26 cellular contexts compared by ENCODE assay signal in the genomic region with DNA sequence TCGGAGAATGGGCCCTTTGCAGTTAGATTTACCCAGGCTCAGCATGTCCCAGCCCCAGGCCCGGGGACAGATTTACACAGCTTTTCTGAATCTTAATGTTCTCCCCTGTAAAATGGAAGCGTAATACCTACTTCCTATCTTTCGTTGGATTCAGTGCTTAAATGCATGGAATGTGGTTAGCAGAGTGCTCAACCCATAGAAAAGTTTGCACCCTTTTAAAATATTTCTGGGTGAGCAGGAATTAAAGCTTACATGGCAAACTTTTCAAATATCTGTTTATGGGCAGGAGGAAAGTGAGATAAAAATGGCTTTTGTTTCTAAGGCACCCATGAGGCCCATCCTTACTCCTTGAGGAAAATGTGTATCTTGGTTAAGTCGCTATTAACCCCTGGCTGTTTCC.
"Had no signal": no experiment of that assay in that cellular context is flagged by ENCODE, and none has a peak within 500 bp of the region (broad histone marks: within the 10 kb centered on the region; RNA-seq: fewer than 3 reads in every experiment).

No MANE protein-coding gene starts in this region.

- H3K27me3 ChIP-seq: testis, thyroid gland, tibial nerve, transverse colon, upper lobe of left lung, upper lobe of right lung, uterus, vagina had no signal

- ATAC-seq: stimulated activated effector memory CD8-positive, alpha-beta T cell treated with anti-CD3 and anti-CD28 coated beads, Interleukin-12 subunit alpha, Interleukin-12 subunit beta, amount 100 ng/mL, for 72 hours; stimulated activated memory B cell treated with anti-CD40 and anti-IgM and Interleukin-4, amounts not matched to agents 10 μg/mL and 1 μg/mL and 100 μg/mL, for 72 hours; stimulated activated naive B cell treated with anti-CD40 and anti-IgM and Interleukin-4, amounts not matched to agents 10 μg/mL and 1 μg/mL and 100 μg/mL, for 72 hours; stimulated activated naive CD8-positive, alpha-beta T cell treated with anti-CD3 and anti-CD28 coated beads, Interleukin-15, amount 100 ng/mL, for 72 hours; stimulated activated naive CD8-positive, alpha-beta T cell treated with anti-CD3 and anti-CD28 coated beads, Interleukin-15, Interleukin-2, amounts not matched to agents 100 U/mL and 50 U/mL, for 24 hours; upper lobe of right lung had no signal

- DNase-seq: stimulated activated CD4-positive, alpha-beta T cell treated with anti-CD3 and anti-CD28 coated beads, Interleukin-2, amount 100 ng/mL, for 48 hours; stimulated activated CD4-positive, alpha-beta T cell treated with anti-CD3 and anti-CD28 coated beads, Interleukin-4, amount 100 ng/mL, for 1 hour; stimulated activated CD4-positive, alpha-beta T cell treated with anti-CD3 and anti-CD28 coated beads, Interleukin-4, amount 100 ng/mL, for 24 hours; stimulated activated CD4-positive, alpha-beta T cell treated with anti-CD3 and anti-CD28 coated beads, Interleukin-4, amount 100 ng/mL, for 4 hours; stimulated activated CD8-positive, alpha-beta memory T cell treated with anti-CD3 and anti-CD28 coated beads, Interleukin-4, amount 100 ng/mL, for 48 hours; stimulated activated naive B cell treated with anti-CD40 and anti-IgM and Interleukin-4, amounts not matched to agents 10 μg/mL and 1 μg/mL and 100 μg/mL, for 72 hours; stimulated activated naive CD4-positive, alpha-beta T cell; stimulated activated naive CD4-positive, alpha-beta T cell treated with Interleukin-2 at 50 U/mL for 16 hours; stimulated activated naive CD8-positive, alpha-beta T cell treated with anti-CD3 and anti-CD28 coated beads, Interleukin-15, amount 100 ng/mL, for 72 hours; stimulated activated naive CD8-positive, alpha-beta T cell treated with anti-CD3 and anti-CD28 coated beads, Interleukin-15, Interleukin-2, amounts not matched to agents 100 U/mL and 50 U/mL, for 24 hours; stomach; substantia nigra; testis; thyroid gland; tibial artery; transverse colon; trophoblast cell; upper lobe of right lung; uterus had no signal

- H3K9me3 ChIP-seq: stomach, suprapubic skin, testis, thoracic aorta, thyroid gland, tibial artery, tibial nerve, transverse colon, upper lobe of left lung, upper lobe of right lung, uterus, vagina had no signal

- H3K27ac ChIP-seq: stomach, suprapubic skin, testis, thoracic aorta, thyroid gland, tibial artery, tibial nerve, transverse colon, upper lobe of left lung, upper lobe of right lung, uterus, vagina had no signal

- H3K4me3 ChIP-seq: stomach, suprapubic skin, testis, thoracic aorta, thyroid gland, tibial artery, tibial nerve, transverse colon, upper lobe of left lung, upper lobe of right lung, uterus, vagina had no signal

- H3K4me1 ChIP-seq: suprapubic skin, tibial artery, transverse colon, uterus, vagina had no signal

- H3K36me3 ChIP-seq: stomach, suprapubic skin, thoracic aorta, thyroid gland, tibial artery, tibial nerve, transverse colon, upper lobe of left lung, upper lobe of right lung, uterus, vagina had no signal
